36 cellular contexts compared by ENCODE assay signal in genomic region chr21:30345014-30345413, GRCh38. TPM values are rescaled to one million over a fixed set of nuclear protein-coding genes. Genes with fewer than 3 reads are reported as not detected.
"Had no signal": no experiment of that assay in that cellular context is flagged by ENCODE, and none has a peak within 500 bp of the region (broad histone marks: within the 10 kb centered on the region; RNA-seq: fewer than 3 reads in every experiment).

No MANE protein-coding gene starts in this region.

- H3K4me1 ChIP-seq: esophagus muscularis mucosa, gastroesophageal sphincter, heart right ventricle had no signal

- H3K4me3 ChIP-seq: coronary artery, dorsolateral prefrontal cortex, esophagus muscularis mucosa, gastroesophageal sphincter, heart right ventricle, hepatocyte had no signal

- H3K27me3 ChIP-seq: brain microvascular endothelial cell, esophagus muscularis mucosa, gastroesophageal sphincter, heart right ventricle, hepatocyte had no signal

- H3K36me3 ChIP-seq: brain microvascular endothelial cell, esophagus muscularis mucosa, gastroesophageal sphincter, heart right ventricle had no signal

- DNase-seq: activated CD4-positive, alpha-beta T cell treated with anti-CD3 and anti-CD28 coated beads for 1 hour; activated CD4-positive, alpha-beta T cell treated with anti-CD3 and anti-CD28 coated beads for 4 hours; activated CD4-positive, alpha-beta T cell treated with anti-CD3 and anti-CD28 coated beads, Interleukin-2, amount 10 ng/mL, durations not matched to agents 7 days and 5 days; activated CD4-positive, alpha-beta T cell treated with anti-CD3 and anti-CD28 coated beads, Interleukin-2, amount 50 U/mL, for 4 hours; activated CD8-positive, alpha-beta memory T cell treated with anti-CD3 and anti-CD28 coated beads for 24 hours; activated CD8-positive, alpha-beta T cell treated with anti-CD3 and anti-CD28 coated beads for 36 hours; activated effector memory CD4-positive, alpha-beta T cell treated with Interleukin-2 at 50 U/mL for 16 hours; activated gamma-delta T cell treated with Interleukin-2 at 50 U/mL for 16 hours; activated naive CD4-positive, alpha-beta T cell treated with anti-CD3 and anti-CD28 coated beads, Interleukin-2, amount 50 U/mL, for 16 hours; activated naive CD4-positive, alpha-beta T cell treated with Interleukin-2 at 50 U/mL for 16 hours; activated T-cell treated with anti-CD3 and anti-CD28 coated beads, Interleukin-2, amount 50 U/mL, for 4 hours; amniotic stem cell; anterior cingulate cortex; brain microvascular endothelial cell; dorsolateral prefrontal cortex; effector memory CD4-positive, alpha-beta T cell; erythroblast; foreskin melanocyte; heart right ventricle; T-helper 17 cell; T1000 had no signal

- H3K27me3 Mint-ChIP-seq: central memory CD8-positive, alpha-beta T cell; dendritic cell treated with granulocyte-macrophage colony-stimulating factor and Interleukin-4, amounts not matched to agents 40 ng/mL and 50 ng/mL, for 4 days had no signal

- H3K27ac ChIP-seq: brain microvascular endothelial cell, coronary artery, dorsolateral prefrontal cortex, esophagus muscularis mucosa, gastroesophageal sphincter, heart right ventricle, hepatocyte had no signal

- H3K27ac Mint-ChIP-seq: activated CD4-positive, alpha-beta T cell treated with anti-CD3 and anti-CD28 coated beads, Interleukin-2, amount 10 ng/mL, durations not matched to agents 7 days and 5 days; activated CD8-positive, alpha-beta T cell treated with anti-CD3 and anti-CD28 coated beads for 36 hours; activated naive CD8-positive, alpha-beta T cell; activated T-helper 17 cell treated with anti-CD3 and anti-CD28 coated beads, Interleukin-2, amount 50 U/mL, for 72 hours; dendritic cell treated with granulocyte-macrophage colony-stimulating factor and Interleukin-4, amounts not matched to agents 40 ng/mL and 50 ng/mL, for 4 days; T-helper 17 cell; T-helper 2 cell treated with Interferon-gamma antibody and Interleukin-4, amounts not matched to agents 5 μg/mL and 100 μg/mL, for 36 hours had no signal

- FAIRE-seq: astrocyte, bronchial epithelial cell had no signal

- H3K9me3 ChIP-seq: esophagus muscularis mucosa, gastroesophageal sphincter had no signal

- H3K4me1 Mint-ChIP-seq: activated CD4-positive, alpha-beta T cell treated with anti-CD3 and anti-CD28 coated beads, Interleukin-2, amount 10 ng/mL, durations not matched to agents 7 days and 5 days; activated T-helper 17 cell treated with anti-CD3 and anti-CD28 coated beads, Interleukin-2, amount 50 U/mL, for 72 hours; central memory CD8-positive, alpha-beta T cell; T-helper 17 cell had no signal

- H2AFZ ChIP-seq: hepatocyte had no signal

- H3K4me2 ChIP-seq: hepatocyte had no signal

- H3K79me2 ChIP-seq: hepatocyte had no signal

- H3K36me3 Mint-ChIP-seq: activated naive CD8-positive, alpha-beta T cell had no signal

- H3K4me3 Mint-ChIP-seq: activated CD4-positive, alpha-beta T cell treated with anti-CD3 and anti-CD28 coated beads, Interleukin-2, amount 10 ng/mL, durations not matched to agents 7 days and 5 days; activated CD8-positive, alpha-beta T cell treated with anti-CD3 and anti-CD28 coated beads for 36 hours; activated naive CD8-positive, alpha-beta T cell; activated T-cell treated with anti-CD3 and anti-CD28 coated beads, Interleukin-2, amount 50 U/mL, for 4 hours; activated T-helper 17 cell treated with anti-CD3 and anti-CD28 coated beads, Interleukin-2, amount 50 U/mL, for 72 hours; central memory CD8-positive, alpha-beta T cell; dendritic cell treated with granulocyte-macrophage colony-stimulating factor and Interleukin-4, amounts not matched to agents 40 ng/mL and 50 ng/mL, for 4 days; T-helper 17 cell; T-helper 2 cell treated with Interferon-gamma antibody and Interleukin-4, amounts not matched to agents 5 μg/mL and 100 μg/mL, for 36 hours had no signal

- H3K9me3 Mint-ChIP-seq: activated CD4-positive, alpha-beta T cell treated with anti-CD3 and anti-CD28 coated beads, Interleukin-2, amount 10 ng/mL, durations not matched to agents 7 days and 5 days; activated CD8-positive, alpha-beta T cell treated with anti-CD3 and anti-CD28 coated beads for 36 hours; activated T-cell treated with anti-CD3 and anti-CD28 coated beads, Interleukin-2, amount 50 U/mL, for 4 hours; activated T-helper 17 cell treated with anti-CD3 and anti-CD28 coated beads, Interleukin-2, amount 50 U/mL, for 72 hours; T-helper 2 cell treated with Interferon-gamma antibody and Interleukin-4, amounts not matched to agents 5 μg/mL and 100 μg/mL, for 36 hours had no signal

RNA-seq across cellular contexts. Expression of gene KRTAP23-1, which starts 3.4 kb away (rescaled TPM):
- total RNA-seq: activated CD4-positive, alpha-beta T cell treated with anti-CD3 and anti-CD28 coated beads, Interleukin-2, amount 10 ng/mL, durations not matched to agents 7 days and 5 days; activated CD8-positive, alpha-beta T cell treated with anti-CD3 and anti-CD28 coated beads for 36 hours; activated T-cell treated with anti-CD3 and anti-CD28 coated beads, Interleukin-2, amount 50 U/mL, for 4 hours; activated T-helper 17 cell treated with anti-CD3 and anti-CD28 coated beads, Interleukin-2, amount 50 U/mL, for 72 hours; astrocyte; bronchial epithelial cell; cardiac septum; cerebellum; dorsolateral prefrontal cortex; esophagus muscularis mucosa; gastroesophageal sphincter; glomerular endothelial cell; heart right ventricle; hepatocyte; T-helper 17 cell had no signal
- polyA plus RNA-seq: adipose tissue, heart right ventricle, hepatocyte had no signal

RNA-seq across cellular contexts. Expression of gene KRTAP27-1, which starts 7.5 kb away (rescaled TPM):
- total RNA-seq: activated CD4-positive, alpha-beta T cell treated with anti-CD3 and anti-CD28 coated beads, Interleukin-2, amount 10 ng/mL, durations not matched to agents 7 days and 5 days; activated CD8-positive, alpha-beta T cell treated with anti-CD3 and anti-CD28 coated beads for 36 hours; activated T-cell treated with anti-CD3 and anti-CD28 coated beads, Interleukin-2, amount 50 U/mL, for 4 hours; activated T-helper 17 cell treated with anti-CD3 and anti-CD28 coated beads, Interleukin-2, amount 50 U/mL, for 72 hours; astrocyte; bronchial epithelial cell; cardiac septum; cerebellum; dorsolateral prefrontal cortex; esophagus muscularis mucosa; gastroesophageal sphincter; glomerular endothelial cell; heart right ventricle; hepatocyte; T-helper 17 cell had no signal
- polyA plus RNA-seq: adipose tissue, heart right ventricle, hepatocyte had no signal

RNA-seq across cellular contexts. Expression of gene KRTAP26-1, which starts 24.9 kb away (rescaled TPM):
- total RNA-seq: activated CD4-positive, alpha-beta T cell treated with anti-CD3 and anti-CD28 coated beads, Interleukin-2, amount 10 ng/mL, durations not matched to agents 7 days and 5 days; activated CD8-positive, alpha-beta T cell treated with anti-CD3 and anti-CD28 coated beads for 36 hours; activated T-cell treated with anti-CD3 and anti-CD28 coated beads, Interleukin-2, amount 50 U/mL, for 4 hours; activated T-helper 17 cell treated with anti-CD3 and anti-CD28 coated beads, Interleukin-2, amount 50 U/mL, for 72 hours; astrocyte; bronchial epithelial cell; cardiac septum; cerebellum; dorsolateral prefrontal cortex; esophagus muscularis mucosa; gastroesophageal sphincter; glomerular endothelial cell; heart right ventricle; hepatocyte; T-helper 17 cell had no signal
- polyA plus RNA-seq: adipose tissue, heart right ventricle, hepatocyte had no signal

RNA-seq across cellular contexts. Expression of gene KRTAP13-2, which starts 27.1 kb away (rescaled TPM):
- total RNA-seq: activated CD4-positive, alpha-beta T cell treated with anti-CD3 and anti-CD28 coated beads, Interleukin-2, amount 10 ng/mL, durations not matched to agents 7 days and 5 days; activated CD8-positive, alpha-beta T cell treated with anti-CD3 and anti-CD28 coated beads for 36 hours; activated T-cell treated with anti-CD3 and anti-CD28 coated beads, Interleukin-2, amount 50 U/mL, for 4 hours; activated T-helper 17 cell treated with anti-CD3 and anti-CD28 coated beads, Interleukin-2, amount 50 U/mL, for 72 hours; astrocyte; bronchial epithelial cell; cardiac septum; cerebellum; dorsolateral prefrontal cortex; esophagus muscularis mucosa; gastroesophageal sphincter; glomerular endothelial cell; heart right ventricle; hepatocyte; T-helper 17 cell had no signal
- polyA plus RNA-seq: adipose tissue, heart right ventricle, hepatocyte had no signal

RNA-seq across cellular contexts. Expression of gene KRTAP13-1, which starts 50.8 kb away (rescaled TPM):
- total RNA-seq: activated CD4-positive, alpha-beta T cell treated with anti-CD3 and anti-CD28 coated beads, Interleukin-2, amount 10 ng/mL, durations not matched to agents 7 days and 5 days; activated CD8-positive, alpha-beta T cell treated with anti-CD3 and anti-CD28 coated beads for 36 hours; activated T-cell treated with anti-CD3 and anti-CD28 coated beads, Interleukin-2, amount 50 U/mL, for 4 hours; activated T-helper 17 cell treated with anti-CD3 and anti-CD28 coated beads, Interleukin-2, amount 50 U/mL, for 72 hours; astrocyte; bronchial epithelial cell; cardiac septum; cerebellum; dorsolateral prefrontal cortex; esophagus muscularis mucosa; gastroesophageal sphincter; glomerular endothelial cell; heart right ventricle; hepatocyte; T-helper 17 cell had no signal
- polyA plus RNA-seq: adipose tissue, heart right ventricle, hepatocyte had no signal
